11 cellular contexts compared by ENCODE assay signal in the genomic region with DNA sequence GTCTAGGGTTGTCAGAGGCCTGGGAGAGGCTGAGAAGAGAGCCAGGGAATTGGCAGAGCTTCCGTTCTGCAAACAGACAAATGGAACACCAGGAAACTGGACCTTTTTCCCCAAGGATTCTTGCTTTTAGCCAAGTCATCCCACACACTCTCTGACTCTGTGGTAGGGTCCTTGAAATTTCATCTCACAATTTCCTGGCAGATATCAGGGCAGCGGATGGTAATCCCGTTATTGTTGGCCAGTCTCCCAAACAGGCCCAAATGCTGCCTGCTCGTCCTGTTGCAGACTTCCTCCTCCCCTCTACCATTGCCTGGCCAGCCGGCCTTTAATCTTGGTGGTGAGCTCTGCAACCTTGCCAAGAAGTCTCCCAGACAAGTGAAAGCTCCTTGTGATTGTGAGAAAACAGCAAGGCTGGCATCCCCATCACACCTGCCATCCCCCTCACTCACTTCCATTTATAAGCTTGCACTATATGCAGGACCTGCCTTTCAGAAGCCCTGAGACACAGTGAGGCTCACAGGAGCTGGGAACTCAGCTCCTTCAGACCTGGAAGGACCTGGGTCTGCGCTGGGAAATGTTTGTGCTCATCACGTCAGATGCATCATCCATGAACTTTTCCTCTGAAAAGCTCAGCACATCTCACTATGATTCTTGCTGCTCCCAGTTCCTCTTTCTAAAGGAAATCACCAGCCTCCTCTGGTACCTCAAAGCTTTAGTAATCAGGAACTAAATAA. TPM values are rescaled to one million over a fixed set of nuclear protein-coding genes. Genes with fewer than 3 reads are reported as not detected.
DNase-seq lines count a peak whose midpoint lies in the region; ATAC-seq and TF ChIP-seq lines count a peak whose summit lies in the region.
"Had no signal": no experiment of that assay in that cellular context is flagged by ENCODE, and none has a peak within 500 bp of the region (broad histone marks: within the 10 kb centered on the region; RNA-seq: fewer than 3 reads in every experiment).

No MANE protein-coding gene starts in this region.

- H3K27me3 ChIP-seq in smooth muscle cell (ENCODE audit: low read depth) = no peaks in the 10 kb centered on the region

- no peak for TF ChIP-seq CTCF in smooth muscle cell (IDR thresholded peaks at IDR 0.05; ENCODE audit: borderline replicate concordance, insufficient read depth, poor library complexity, severe bottlenecking)

- no peaks in the 10 kb centered on the region for H4K20me1 ChIP-seq in smooth muscle cell (ENCODE audit: low read depth)

- H3K4me2 ChIP-seq in smooth muscle cell = peak overlapping the region; percentile 62

- peak; percentile 93 for DNase-seq in H4 (ENCODE audit: low spot score)
- peak; percentile 70 for DNase-seq in left cardiac atrium
- no peak for DNase-seq in smooth muscle cell (lab: John Stamatoyannopoulos, UW; ENCODE audit: unreplicated experiment)
- no peak for DNase-seq in AG08396 (ENCODE audit: low spot score)
- DNase-seq: activated naive CD4-positive, alpha-beta T cell treated with anti-CD3 and anti-CD28 coated beads, Interleukin-2, amount 10 ng/mL, durations not matched to agents 7 days and 5 days had no signal

- H3K9me3 ChIP-seq in smooth muscle cell (replicated peaks; ENCODE audit: low read depth) = no peaks in the 10 kb centered on the region

- H3K36me3 ChIP-seq in smooth muscle cell (ENCODE audit: low read depth) = no peaks in the 10 kb centered on the region

- ATAC-seq in SK-N-SH treated with all-trans-retinoic acid at 6 μM for 48 hours (peak; percentile 53), left cardiac atrium (peak; percentile 19 to 61), GM19452 (IDR thresholded peaks at IDR 0.05; ENCODE audit: unreplicated experiment) (no peak), HG02885 (IDR thresholded peaks at IDR 0.05; ENCODE audit: poor library complexity, unreplicated experiment) (no peak), HG03565 (IDR thresholded peaks at IDR 0.05; ENCODE audit: unreplicated experiment) (no peak)

- peak overlapping the region; percentile 52 for H2AFZ ChIP-seq in smooth muscle cell (ENCODE audit: low read depth)

- H3F3A ChIP-seq in smooth muscle cell (ENCODE audit: low read depth) = peaks cover 37% of the 10 kb centered on the region

- intact Hi-C loops in left cardiac atrium (cut with DNase I) = no loop called here

- peak overlapping the region; percentile 99 for H3K27ac ChIP-seq in smooth muscle cell (ENCODE audit: low read depth)
- H3K27ac ChIP-seq: HL-60, SK-N-MC had no signal

- H3K4me1 ChIP-seq in smooth muscle cell (ENCODE audit: low read depth) = peaks cover 31% of the 10 kb centered on the region

- WGBS in smooth muscle cell (ENCODE audit: low lambda C conversion rate) = 30% methylated on average over 7 of the region's 7 CpGs

- H3K4me3 ChIP-seq in smooth muscle cell = no peak overlapping the region
- H3K4me3 ChIP-seq: SK-N-MC had no signal

- H3K79me2 ChIP-seq in smooth muscle cell (ENCODE audit: low read depth) = no peaks in the 10 kb centered on the region

- H3K9ac ChIP-seq in smooth muscle cell (ENCODE audit: low read depth) = peak overlapping the region; percentile 93

TF ChIP-seq in SK-N-SH treated with all-trans-retinoic acid at 6 μM for 48 hours, 23 proteins besides CTCF, POLR2A, EP300 and RAD21:
- no peak for TF ChIP-seq CSDC2 (CRISPR knock-in tag; IDR thresholded peaks at IDR 0.05)
- 0 out of 2 replicates have a peak, but pooled peaks have one; percentile 42 for TF ChIP-seq ZFP3 (CRISPR knock-in tag; IDR thresholded peaks at IDR 0.05)
- peak; percentile 40; the same call in 1 of the 2 replicates for TF ChIP-seq ISL1 (CRISPR knock-in tag; IDR thresholded peaks at IDR 0.05)
- 0 out of 2 replicates have a peak, but pooled peaks have one; percentile 68 for TF ChIP-seq OSR1 (CRISPR knock-in tag; IDR thresholded peaks at IDR 0.05)

RNA-seq across cellular contexts. Expression of a gene that starts 13.6 kb away (rescaled TPM):
- total RNA-seq in H4 (2014; rRNA removed; shearing (Covaris generic)) = 607 and 630 TPM in 2 replicates
- total RNA-seq in left cardiac atrium = 100 to 1,000 TPM; 189 to 200 TPM
- total RNA-seq in smooth muscle cell = 394 and 449 TPM in 2 replicates
- 301 TPM in 2 replicates for polyA plus RNA-seq in smooth muscle cell

RNA-seq across cellular contexts. Expression of a gene that starts 45.9 kb away (rescaled TPM):
- total RNA-seq in H4 (2014; rRNA removed; shearing (Covaris generic)) = 106 and 153 TPM in 2 replicates
- total RNA-seq in left cardiac atrium = 100 to 1,000 TPM in 1 of 2 donors, 10 to 100 TPM in 1; 59.6 to 126 TPM
- total RNA-seq in smooth muscle cell = 9.8 and 16.1 TPM in 2 replicates
- 22.2 and 29.2 TPM in 2 replicates for polyA plus RNA-seq in smooth muscle cell

Comparison
In these comparisons a context has a peak if more than half of its experiments do, and no peak if none do; other contexts are left out.
1. DNase-seq: peak in H4 (single experiment) and left cardiac atrium (single experiment); none in smooth muscle cell (single experiment) and AG08396 (single experiment).
2. ATAC-seq: peak in SK-N-SH treated with all-trans-retinoic acid at 6 μM for 48 hours (single experiment) and left cardiac atrium (2 of 2); none in GM19452 (single experiment), HG02885 (single experiment) and HG03565 (single experiment).